In the genomic region with DNA sequence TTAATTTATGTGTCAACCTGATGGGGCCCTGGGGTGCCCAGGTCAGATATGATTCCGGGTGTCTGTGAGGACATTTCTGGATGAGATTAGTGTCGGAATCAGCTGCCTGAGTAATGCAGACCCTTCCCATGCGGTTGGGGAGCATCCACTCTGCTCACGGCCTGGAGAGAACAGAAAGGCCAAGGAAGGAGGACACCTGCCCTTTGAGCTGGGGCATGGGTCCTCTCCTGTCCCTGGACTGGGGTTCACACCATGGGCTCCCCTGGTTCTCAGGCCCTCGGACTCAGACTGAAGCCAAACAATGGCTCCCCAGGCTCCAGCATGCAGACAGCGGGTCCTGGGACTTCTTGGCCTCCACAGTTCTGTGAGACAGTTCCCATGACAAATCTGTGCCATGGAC, we compare ENCODE assay signal across 26 cellular contexts.
"Had no signal": no experiment of that assay in that cellular context is flagged by ENCODE, and none has a peak within 500 bp of the region (broad histone marks: within the 10 kb centered on the region; RNA-seq: fewer than 3 reads in every experiment).

No MANE protein-coding gene starts in this region.

- H3K79me2 ChIP-seq: hepatocyte had no signal

- H3K36me3 ChIP-seq: colonic mucosa, gastroesophageal sphincter, heart left ventricle, left lung, lower lobe of right lung had no signal

- DNase-seq: cerebellar nuclear complex; colonic mucosa; cortex of kidney; dermis blood vessel endothelial cell; dorsolateral prefrontal cortex; effector CD4-positive, alpha-beta T cell; effector memory CD4-positive, alpha-beta T cell; erythroblast; foreskin keratinocyte; hypothalamus; immature natural killer cell; islet precursor cell; left cardiac atrium; left ventricle myocardium superior; lower lobe of right lung; mammary epithelial cell; mesendoderm; mucosa of descending colon; naive B cell had no signal

- H2AFZ ChIP-seq: hepatocyte had no signal

- FAIRE-seq: endometrium, frontal cortex had no signal

- H3K4me2 ChIP-seq: hepatocyte had no signal

- ATAC-seq: foreskin keratinocyte, gastroesophageal sphincter, heart left ventricle, left cardiac atrium, left lung, left ventricle myocardium superior, lower lobe of right lung, mucosa of descending colon had no signal

- H3K4me1 ChIP-seq: colonic mucosa, foreskin keratinocyte, left lung had no signal

- H3K9me3 ChIP-seq: colonic mucosa, lower lobe of right lung, mucosa of descending colon had no signal

- H3K27me3 ChIP-seq: colonic mucosa, foreskin keratinocyte, hepatocyte had no signal

- H3K27ac ChIP-seq: colonic mucosa, dorsolateral prefrontal cortex, epithelial cell of prostate, foreskin keratinocyte, gastroesophageal sphincter, heart left ventricle, hepatocyte, left lung, lower lobe of right lung had no signal

- H3K4me3 ChIP-seq: colonic mucosa, gastroesophageal sphincter, heart left ventricle, hepatocyte, left lung, lower lobe of right lung, mucosa of descending colon had no signal
